17 cellular contexts compared by ENCODE assay signal in genomic region chr3:87488725-87489124, GRCh38.
"Had no signal": no experiment of that assay in that cellular context is flagged by ENCODE, and none has a peak within 500 bp of the region (broad histone marks: within the 10 kb centered on the region; RNA-seq: fewer than 3 reads in every experiment).

No MANE protein-coding gene starts in this region.

- H3K27me3 ChIP-seq: heart left ventricle, spleen, thyroid gland, upper lobe of right lung had no signal

- H3K4me1 ChIP-seq: heart left ventricle, spleen, thyroid gland, upper lobe of right lung had no signal

- DNase-seq: activated CD4-positive, alpha-beta T cell treated with anti-CD3 and anti-CD28 coated beads for 1 hour; activated CD4-positive, alpha-beta T cell treated with anti-CD3 and anti-CD28 coated beads, Interleukin-2, amount 50 U/mL, for 1 hour; activated naive CD8-positive, alpha-beta T cell treated with anti-CD3 and anti-CD28 coated beads for 36 hours; activated T-cell treated with anti-CD3 and anti-CD28 coated beads, Interleukin-2, amount 50 U/mL, for 1 hour; amygdala; dermis blood vessel endothelial cell; effector CD8-positive, alpha-beta T cell; heart left ventricle; islet precursor cell; left cardiac atrium; midbrain; spleen; stimulated activated CD4-positive, alpha-beta T cell treated with anti-CD3 and anti-CD28 coated beads, Interleukin-4, amount 100 ng/mL, for 1 hour; stimulated activated naive CD8-positive, alpha-beta T cell treated with anti-CD3 and anti-CD28 coated beads, Interleukin-15, Interleukin-2, amounts not matched to agents 100 U/mL and 50 U/mL, for 24 hours; T-helper 1 cell; thyroid gland; upper lobe of right lung had no signal

- H3K27ac ChIP-seq: heart left ventricle, spleen, thyroid gland, upper lobe of right lung had no signal

- H3K36me3 ChIP-seq: heart left ventricle, spleen, thyroid gland, upper lobe of right lung had no signal

- H3K4me3 ChIP-seq: heart left ventricle, spleen, thyroid gland, upper lobe of right lung had no signal
